8 cellular contexts compared by ENCODE assay signal in the genomic region with DNA sequence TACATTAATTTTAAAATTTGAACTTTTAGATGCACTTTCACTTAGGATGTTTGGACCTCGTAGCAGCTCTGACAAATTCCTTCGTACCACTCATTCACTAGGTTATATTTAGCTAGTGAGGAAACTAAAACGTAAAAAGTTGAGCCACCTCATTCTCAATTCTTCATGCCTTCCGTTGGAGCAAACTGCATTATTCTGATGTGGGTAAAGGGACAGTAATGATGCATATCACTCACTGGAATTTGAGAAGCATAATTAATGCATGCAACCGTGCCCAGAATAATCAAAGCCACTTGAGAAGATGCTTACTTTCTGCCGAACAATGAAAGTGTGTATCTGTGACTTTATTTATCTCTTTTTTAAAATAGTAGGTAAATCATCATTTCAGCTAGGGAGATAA. TPM values are rescaled to one million over a fixed set of nuclear protein-coding genes. Genes with fewer than 3 reads are reported as not detected.
A peak's percentile ranks its signal among the peaks of the same experiment; 100 is the strongest.
DNase-seq lines count a peak whose midpoint lies in the region; ATAC-seq and TF ChIP-seq lines count a peak whose summit lies in the region.

No MANE protein-coding gene starts in this region.

- no peaks in the 10 kb centered on the region for H3K9me3 Mint-ChIP-seq in HFFc6

- H3K27me3 ChIP-seq in AG04450 (ENCODE audit: control insufficient read depth, insufficient read depth, low read length) = no peaks in the 10 kb centered on the region
- H3K27me3 ChIP-seq in adrenal gland = no peaks in the 10 kb centered on the region
- no peaks in the 10 kb centered on the region for H3K27me3 ChIP-seq in body of pancreas

- peaks cover 22% of the 10 kb centered on the region for H3K36me3 Mint-ChIP-seq in HFFc6 (ENCODE audit: low read depth)

- H3K27me3 Mint-ChIP-seq in HFFc6 (ENCODE audit: insufficient read depth) = peaks cover 5% of the 10 kb centered on the region

- TF ChIP-seq CTCF in AG04450 (IDR thresholded peaks at IDR 0.05; ENCODE audit: low read depth, low read length) (no peak), HFFc6 (IDR thresholded peaks at IDR 0.05) (no peak), adrenal gland (IDR thresholded peaks at IDR 0.05) (no peak), body of pancreas (IDR thresholded peaks at IDR 0.05) (no peak)

- DNase-seq in AG04450 (ENCODE audit: low read depth, low spot score) (no peak), HFFc6 (peak; percentile 64), adrenal gland (no peak), lung microvascular endothelial cell (ENCODE audit: low read depth in 2 of 2) (peak; percentile 58 to 73), H4 (ENCODE audit: low spot score) (no peak), body of pancreas (no peak)

- peak overlapping the region; percentile 3 for H3K27ac ChIP-seq in AG04450 (ENCODE audit: low read depth, low read length)
- H3K27ac ChIP-seq in adrenal gland = peak overlapping the region; percentile 41 to 99 (median 97)
- peak overlapping the region in 1 of 4 donors; percentile 6 for H3K27ac ChIP-seq in body of pancreas

- peak in 1 of 2 donors; percentile 17 for TF ChIP-seq POLR2A in adrenal gland (IDR thresholded peaks at IDR 0.05)
- TF ChIP-seq POLR2A in body of pancreas (IDR thresholded peaks at IDR 0.05) = no peak

- H3K36me3 ChIP-seq in adrenal gland (replicated peaks in 1 of 2) (no peaks in the 10 kb centered on the region), body of pancreas (replicated peaks in 1 of 2; ENCODE audit: insufficient read depth in 1 of 2, low read depth in 2 of 2) (peaks cover 0 to 2% of the 10 kb centered on the region in 2 donors)

- H3K4me3 ChIP-seq in AG04450 (ENCODE audit: low read depth, low read length) (peak overlapping the region; percentile 74), adrenal gland (peak overlapping the region in 1 of 4 donors; percentile 92), body of pancreas (no peak overlapping the region)

- ATAC-seq in esophagus mucosa (no peak), body of pancreas (no peak), GM18511 (IDR thresholded peaks at IDR 0.05; ENCODE audit: unreplicated experiment) (no peak)

- peak overlapping the region; percentile 97 for H3K27ac Mint-ChIP-seq in HFFc6

- CTCF ChIA-PET in AG04450 (lab: Charles Lee) = interaction anchor here (0.6 to 0.7 kb wide), 2 partner anchors 12 to 448 kb away, joined by 3 to 4 read pairs; no protein-coding TSS in a partner anchor

- 12 to 21% (median 14%) methylated on average over 6 of the region's 6 CpGs for WGBS in adrenal gland, 4 donors
- 25 to 30% methylated on average over 6 of the region's 6 CpGs for WGBS in body of pancreas, 2 donors

- H3K4me1 Mint-ChIP-seq in HFFc6 (ENCODE audit: low read depth) = peaks cover 47% of the 10 kb centered on the region

- peak overlapping the region; percentile 96 for H3K4me3 Mint-ChIP-seq in HFFc6

- intact Hi-C loops in adrenal gland (cut with DNase I) = loop anchor here in 1 of 2 donors (10.0 kb wide), 1 partner anchor 74 kb away; no protein-coding TSS in a partner anchor
- intact Hi-C loops in body of pancreas (cut with DNase I) = no loop called here

- POLR2A ChIA-PET in AG04450 (lab: Yijun Ruan, JAX) = interaction anchor here (1.2 kb wide), 1 partner anchor 88 kb away, joined by 4 read pairs; the partner anchor contains the start of genes BCS1L and ZNF142

- H3K9me3 ChIP-seq in AG04450 (ENCODE audit: control insufficient read depth, insufficient read depth, low read length) = no peaks in the 10 kb centered on the region; the same call in 1 of the 2 replicates
- no peaks in the 10 kb centered on the region for H3K9me3 ChIP-seq in adrenal gland (replicated peaks in 1 of 3)
- H3K9me3 ChIP-seq in body of pancreas = no peaks in the 10 kb centered on the region

- H3K4me1 ChIP-seq in adrenal gland (replicated peaks in 1 of 2) (peaks cover 21 to 41% of the 10 kb centered on the region in 2 donors), body of pancreas (peaks cover 28% of the 10 kb centered on the region)

RNA-seq across cellular contexts. Expression of gene CNOT9, which starts 2.2 kb away (rescaled TPM):
- 60.2 and 77.1 TPM in 2 replicates for polyA plus RNA-seq in AG04450 (2011; rRNA removed)
- polyA minus RNA-seq in AG04450 (2011; rRNA and poly(A)+ RNA removed) = 76.3 and 87.6 TPM in 2 replicates
- total RNA-seq in HFFc6 (2021; fragmentation: NEBNext Ultra II Directional; extraction: Animal tissue kit (Norgen Biotek cat#: 25700)) = 10 to 100 TPM; 36.9 to 57.5 (median 49.3) TPM
- 10 to 100 TPM; 28.6 to 51.3 (median 38.5) TPM for total RNA-seq in adrenal gland
- polyA plus RNA-seq in adrenal gland = 10 to 100 TPM; 20.4 to 47.7 (median 22.8) TPM
- total RNA-seq in lung microvascular endothelial cell = 35.7 and 38.3 TPM in 2 replicates
- total RNA-seq in H4 (2014; rRNA removed; shearing (Covaris generic)) = 111 and 119 TPM in 2 replicates
- 34.6 TPM for total RNA-seq in esophagus mucosa
- 10 to 100 TPM; 12.9 to 17.6 TPM for total RNA-seq in body of pancreas

RNA-seq across cellular contexts. Expression of gene USP37, which starts 2.7 kb away (rescaled TPM):
- 2.8 and 4.9 TPM in 2 replicates for polyA plus RNA-seq in AG04450 (2011; rRNA removed)
- 5.7 and 9.9 TPM in 2 replicates for polyA minus RNA-seq in AG04450 (2011; rRNA and poly(A)+ RNA removed)
- total RNA-seq in HFFc6 (2021; fragmentation: NEBNext Ultra II Directional; extraction: Animal tissue kit (Norgen Biotek cat#: 25700)) = 1 to 10 TPM; 6.1 to 7.4 (median 6.8) TPM
- 10 to 100 TPM in 6 of 8 donors, 1 to 10 TPM in 2; 4.8 to 30.7 (median 13.8) TPM for total RNA-seq in adrenal gland
- 1 to 10 TPM; 2.5 to 8.3 (median 3.3) TPM for polyA plus RNA-seq in adrenal gland
- 4.8 and 8.9 TPM in 2 replicates for total RNA-seq in lung microvascular endothelial cell
- total RNA-seq in H4 (2014; rRNA removed; shearing (Covaris generic)) = 7.6 and 14.7 TPM in 2 replicates
- total RNA-seq in esophagus mucosa = 11.8 TPM
- 10 to 100 TPM in 1 of 2 donors, 1 to 10 TPM in 1; 6.0 to 14.5 TPM for total RNA-seq in body of pancreas

RNA-seq across cellular contexts. Expression of gene PLCD4, which starts 36.8 kb away (rescaled TPM):
- polyA plus RNA-seq in AG04450 (2011; rRNA removed) (4.7 and 4.9 TPM in 2 replicates), adrenal gland (10 to 100 TPM in 1 of 3 donors, 1 to 10 TPM in 2; 4.5 to 23.2 (median 5.5) TPM)
- 5.5 and 5.7 TPM in 2 replicates for polyA minus RNA-seq in AG04450 (2011; rRNA and poly(A)+ RNA removed)
- 1 to 10 TPM in 2 of 6 experiments, under 1 TPM in 4; 0.61 to 1.3 (median 0.83) TPM for total RNA-seq in HFFc6 (2021; fragmentation: NEBNext Ultra II Directional; extraction: Animal tissue kit (Norgen Biotek cat#: 25700))
- total RNA-seq in adrenal gland (1 to 10 TPM in 5 of 8 donors, under 1 TPM in 3; 0.72 to 5.8 (median 1.3) TPM), lung microvascular endothelial cell (0.40 and 1.7 TPM in 2 replicates), esophagus mucosa (5.7 TPM), body of pancreas (under 1 TPM in 1 of 2 donors, not detected in 1; 0.52 TPM)
- 0.29 and 1.3 TPM in 2 replicates for total RNA-seq in H4 (2014; rRNA removed; shearing (Covaris generic))

Comparison
In these comparisons a context has a peak if more than half of its experiments do, and no peak if none do; other contexts are left out.
1. DNase-seq: peak in HFFc6 (single experiment) and lung microvascular endothelial cell (2 of 2); none in AG04450 (single experiment), adrenal gland (0 of 7), H4 (single experiment) and body of pancreas (0 of 4).